Comparison of ENCODE assay signal across 19 cellular contexts in genomic region chr4:14087459-14087858, GRCh38.
A peak's percentile ranks its signal among the peaks of the same experiment; 100 is the strongest.
DNase-seq lines count a peak whose midpoint lies in the region; ATAC-seq and TF ChIP-seq lines count a peak whose summit lies in the region.
"Had no signal": no experiment of that assay in that cellular context is flagged by ENCODE, and none has a peak within 500 bp of the region (broad histone marks: within the 10 kb centered on the region; RNA-seq: fewer than 3 reads in every experiment).

No MANE protein-coding gene starts in this region.

- H3K9me2 ChIP-seq in MM.1S (replicated peaks; ENCODE audit: insufficient read depth, low read length) = no peaks in the 10 kb centered on the region

- DNase-seq in MM.1S = peak; percentile 78
- DNase-seq in HFFc6 = no peak
- no peak for DNase-seq in activated naive CD4-positive, alpha-beta T cell treated with anti-CD3 and anti-CD28 coated beads, Interleukin-2, amount 10 ng/mL, durations not matched to agents 7 days and 5 days
- DNase-seq in CD8-positive, alpha-beta memory T cell = no peak
- no peak for DNase-seq in mucosa of descending colon
- DNase-seq: activated CD4-positive, alpha-beta T cell treated with anti-CD3 and anti-CD28 coated beads for 1 hour; activated T-cell treated with anti-CD3 and anti-CD28 coated beads for 4 hours; caudate nucleus; DMS53; NCI-H1436 treated with DMSO at 0.1 percent for 48 hours; NCI-H524 treated with DMSO at 0.1 percent for 48 hours; nephron progenitor cell; stimulated activated CD8-positive, alpha-beta memory T cell treated with anti-CD3 and anti-CD28 coated beads, Interleukin-4, amount 100 ng/mL, for 48 hours; transverse colon had no signal

- peaks cover 15% of the 10 kb centered on the region; the same call in 1 of the 2 replicates for H3K36me3 Mint-ChIP-seq in HFFc6 (ENCODE audit: low read depth)
- H3K36me3 Mint-ChIP-seq in activated naive CD4-positive, alpha-beta T cell treated with anti-CD3 and anti-CD28 coated beads, Interleukin-2, amount 10 ng/mL, durations not matched to agents 7 days and 5 days = no peaks in the 10 kb centered on the region
- H3K36me3 Mint-ChIP-seq in CD8-positive, alpha-beta memory T cell = no peaks in the 10 kb centered on the region

- POLR2A ChIA-PET in CD8-positive, alpha-beta memory T cell (lab: Charles Lee) = no interaction called here

- ATAC-seq in GM18861 (IDR thresholded peaks at IDR 0.05; ENCODE audit: unreplicated experiment) (peak; percentile 94), GM21390 (IDR thresholded peaks at IDR 0.05; ENCODE audit: unreplicated experiment) (peak; percentile 85), HG03039 (IDR thresholded peaks at IDR 0.05; ENCODE audit: unreplicated experiment) (peak; percentile 49), mucosa of descending colon (no peak)
- ATAC-seq: GM23338 had no signal

- intact Hi-C loops in mucosa of descending colon (cut with DNase I, micrococcal nuclease) = no loop called here

- TF ChIP-seq CTCF in MM.1S (IDR thresholded peaks at IDR 0.05; ENCODE audit: low read length) = no peak
- no peak for TF ChIP-seq CTCF in HFFc6 (IDR thresholded peaks at IDR 0.05)
- no peak for TF ChIP-seq CTCF in mucosa of descending colon (IDR thresholded peaks at IDR 0.05)

- no peak overlapping the region for H3K4me3 Mint-ChIP-seq in HFFc6
- no peak overlapping the region for H3K4me3 Mint-ChIP-seq in activated naive CD4-positive, alpha-beta T cell treated with anti-CD3 and anti-CD28 coated beads, Interleukin-2, amount 10 ng/mL, durations not matched to agents 7 days and 5 days
- H3K4me3 Mint-ChIP-seq in CD8-positive, alpha-beta memory T cell = no peak overlapping the region
- H3K4me3 Mint-ChIP-seq: GM23338, nephron progenitor cell had no signal

- H3K9me3 ChIP-seq in MM.1S (replicated peaks; ENCODE audit: insufficient read depth, low read length) (no peaks in the 10 kb centered on the region; the same call in 1 of the 2 replicates), mucosa of descending colon (no peaks in the 10 kb centered on the region)
- H3K9me3 ChIP-seq in CD8-positive, alpha-beta memory T cell (ENCODE audit: low read length) = no peaks in the 10 kb centered on the region
- H3K9me3 ChIP-seq: transverse colon had no signal

- H3K27me3 ChIP-seq in MM.1S (replicated peaks; ENCODE audit: insufficient read depth, low read length) = no peaks in the 10 kb centered on the region
- no peaks in the 10 kb centered on the region for H3K27me3 ChIP-seq in CD8-positive, alpha-beta memory T cell (ENCODE audit: insufficient read depth, low read length, poor library complexity, severe bottlenecking)
- H3K27me3 ChIP-seq: transverse colon had no signal

- H3K27me3 Mint-ChIP-seq in HFFc6 (ENCODE audit: insufficient read depth) = no peaks in the 10 kb centered on the region
- no peaks in the 10 kb centered on the region for H3K27me3 Mint-ChIP-seq in activated naive CD4-positive, alpha-beta T cell treated with anti-CD3 and anti-CD28 coated beads, Interleukin-2, amount 10 ng/mL, durations not matched to agents 7 days and 5 days
- peaks cover 0 to 1% of the 10 kb centered on the region in 2 donors for H3K27me3 Mint-ChIP-seq in CD8-positive, alpha-beta memory T cell

- CTCF ChIA-PET in activated naive CD4-positive, alpha-beta T cell treated with anti-CD3 and anti-CD28 coated beads, Interleukin-2, amount 10 ng/mL, durations not matched to agents 7 days and 5 days (lab: Charles Lee) = no interaction called here
- CTCF ChIA-PET in CD8-positive, alpha-beta memory T cell (lab: Charles Lee) = no interaction called here

- H3K9me3 Mint-ChIP-seq in HFFc6 = peaks cover 11% of the 10 kb centered on the region; the same call in 1 of the 2 replicates
- no peaks in the 10 kb centered on the region for H3K9me3 Mint-ChIP-seq in activated naive CD4-positive, alpha-beta T cell treated with anti-CD3 and anti-CD28 coated beads, Interleukin-2, amount 10 ng/mL, durations not matched to agents 7 days and 5 days
- H3K9me3 Mint-ChIP-seq in CD8-positive, alpha-beta memory T cell = peaks cover 0 to 10% (median 3%) of the 10 kb centered on the region in 5 donors
- H3K9me3 Mint-ChIP-seq: nephron progenitor cell had no signal

- H3K4me1 ChIP-seq in MM.1S (ENCODE audit: low read length) (peaks cover 12% of the 10 kb centered on the region), mucosa of descending colon (ENCODE audit: low read depth) (no peaks in the 10 kb centered on the region)
- no peaks in the 10 kb centered on the region for H3K4me1 ChIP-seq in CD8-positive, alpha-beta memory T cell (ENCODE audit: insufficient read depth, low read length)
- H3K4me1 ChIP-seq: transverse colon had no signal

- no peaks in the 10 kb centered on the region for H3K36me3 ChIP-seq in MM.1S (replicated peaks; ENCODE audit: insufficient read depth, low read length)
- no peaks in the 10 kb centered on the region for H3K36me3 ChIP-seq in CD8-positive, alpha-beta memory T cell (ENCODE audit: insufficient read depth, low read length)
- no peaks in the 10 kb centered on the region for H3K36me3 ChIP-seq in mucosa of descending colon (ENCODE audit: low read depth)
- H3K36me3 ChIP-seq: transverse colon had no signal

- peaks cover 13% of the 10 kb centered on the region for H3K4me1 Mint-ChIP-seq in HFFc6 (ENCODE audit: low read depth)
- no peaks in the 10 kb centered on the region for H3K4me1 Mint-ChIP-seq in activated naive CD4-positive, alpha-beta T cell treated with anti-CD3 and anti-CD28 coated beads, Interleukin-2, amount 10 ng/mL, durations not matched to agents 7 days and 5 days
- H3K4me1 Mint-ChIP-seq in CD8-positive, alpha-beta memory T cell = no peaks in the 10 kb centered on the region
- H3K4me1 Mint-ChIP-seq: nephron progenitor cell had no signal

- no peaks in the 10 kb centered on the region for H3K79me2 ChIP-seq in MM.1S (ENCODE audit: low read length)

- H3K4me2 ChIP-seq in MM.1S (ENCODE audit: low read depth, low read length) = peak overlapping the region; percentile 22; the same call in 1 of the 2 replicates

- H3K27ac ChIP-seq in MM.1S (ENCODE audit: low read length) = no peak overlapping the region
- no peak overlapping the region for H3K27ac ChIP-seq in CD8-positive, alpha-beta memory T cell (ENCODE audit: low read depth, low read length)
- H3K27ac ChIP-seq: transverse colon had no signal

- H3K27ac Mint-ChIP-seq in HFFc6 = no peak overlapping the region
- H3K27ac Mint-ChIP-seq in activated naive CD4-positive, alpha-beta T cell treated with anti-CD3 and anti-CD28 coated beads, Interleukin-2, amount 10 ng/mL, durations not matched to agents 7 days and 5 days = no peak overlapping the region
- H3K27ac Mint-ChIP-seq in CD8-positive, alpha-beta memory T cell = no peak overlapping the region
- H3K27ac Mint-ChIP-seq: GM23338, nephron progenitor cell had no signal

- H3K9ac ChIP-seq in MM.1S (ENCODE audit: low read length) = no peak overlapping the region

- no peak overlapping the region for H2AFZ ChIP-seq in MM.1S (ENCODE audit: low read length)
- H2AFZ ChIP-seq: GM23338 had no signal

- H3K4me3 ChIP-seq in MM.1S (ENCODE audit: low read length) (no peak overlapping the region), mucosa of descending colon (no peak overlapping the region)
- no peak overlapping the region for H3K4me3 ChIP-seq in CD8-positive, alpha-beta memory T cell (ENCODE audit: low read length)
- H3K4me3 ChIP-seq: GM23338, lung, transverse colon had no signal

- no peaks in the 10 kb centered on the region for H3F3A ChIP-seq in MM.1S (ENCODE audit: insufficient read depth, low read length)

- H4K20me1 ChIP-seq in MM.1S (ENCODE audit: insufficient read depth, low read length) = no peaks in the 10 kb centered on the region
